Comparison of ENCODE assay signal across 16 cellular contexts in genomic region chr9:81384911-81385310, GRCh38.
DNase-seq lines count a peak whose midpoint lies in the region; ATAC-seq and TF ChIP-seq lines count a peak whose summit lies in the region.
"Had no signal": no experiment of that assay in that cellular context is flagged by ENCODE, and none has a peak within 500 bp of the region (broad histone marks: within the 10 kb centered on the region; RNA-seq: fewer than 3 reads in every experiment).

No MANE protein-coding gene starts in this region.

- intact Hi-C loops in CD4-positive, alpha-beta T cell (cut with DNase I, micrococcal nuclease) = no loop called here
- intact Hi-C loops in breast epithelium (cut with DNase I; ENCODE audit: low total_unique reads) = no loop called here

- no peaks in the 10 kb centered on the region for H3K36me3 ChIP-seq in SK-N-SH (replicated peaks in 1 of 2; ENCODE audit: control insufficient read depth in 1 of 2, insufficient read depth in 2 of 2, low read length in 1 of 2)
- no peaks in the 10 kb centered on the region for H3K36me3 ChIP-seq in mesendoderm (ENCODE audit: control insufficient read depth, insufficient read depth, low read length)
- no peaks in the 10 kb centered on the region for H3K36me3 ChIP-seq in breast epithelium

- TF ChIP-seq RAD21 in SK-N-SH (IDR thresholded peaks at IDR 0.05; ENCODE audit: low read length) = no peak

- no peak for TF ChIP-seq CTCF in SK-N-SH (IDR thresholded peaks at IDR 0.05)
- TF ChIP-seq CTCF in CD4-positive, alpha-beta T cell (IDR thresholded peaks at IDR 0.05) = no peak
- no peak for TF ChIP-seq CTCF in breast epithelium (IDR thresholded peaks at IDR 0.05)

- H2BK120ac ChIP-seq in mesendoderm (ENCODE audit: low read depth, low read length) = no peak overlapping the region

- 50% methylated on average over 3 of the region's 3 CpGs for WGBS in SK-N-SH (ENCODE audit: low lambda C conversion rate)
- no CpG with 5 or more reads among the region's 3 CpGs for WGBS in mesendoderm (ENCODE audit: extremely low coverage, insufficient coverage, low lambda C conversion rate)

- H2AFZ ChIP-seq in SK-N-SH (ENCODE audit: low read depth) = no peak overlapping the region
- H2AFZ ChIP-seq: GM23248 had no signal

- H3K9me3 ChIP-seq in SK-N-SH (no peaks in the 10 kb centered on the region), breast epithelium (no peaks in the 10 kb centered on the region)
- no peaks in the 10 kb centered on the region for H3K9me3 ChIP-seq in CD4-positive, alpha-beta T cell (ENCODE audit: control insufficient read depth, low read length)
- H3K9me3 ChIP-seq: Caco-2 had no signal

- H3K4me1 ChIP-seq in SK-N-SH (ENCODE audit: control insufficient read depth in 1 of 2, insufficient read depth in 2 of 2, low read depth in 1 of 2, low read length in 1 of 2) (peaks cover 5% of the 10 kb centered on the region in 2 experiments; a peak in 1 of 4 replicates), mesendoderm (ENCODE audit: control insufficient read depth, low read depth, low read length) (peaks cover 6% of the 10 kb centered on the region), breast epithelium (no peaks in the 10 kb centered on the region)

- no peaks in the 10 kb centered on the region for H3K9me2 ChIP-seq in SK-N-SH

- H3K79me1 ChIP-seq in mesendoderm (ENCODE audit: low read length) = no peaks in the 10 kb centered on the region

- H3K4me3 ChIP-seq in SK-N-SH (ENCODE audit: low read depth in 2 of 2, low read length in 1 of 2) (no peak overlapping the region), mesendoderm (ENCODE audit: low read length) (no peak overlapping the region), breast epithelium (no peak overlapping the region)
- H3K4me3 ChIP-seq: GM23248 had no signal

- H3K4ac ChIP-seq in mesendoderm (ENCODE audit: low read depth, low read length) = no peak overlapping the region

- H3K27ac Mint-ChIP-seq in CD4-positive, alpha-beta T cell = no peak overlapping the region
- H3K27ac Mint-ChIP-seq: CD14-positive monocyte; CD8-positive, alpha-beta memory T cell had no signal

- H3K4me2 ChIP-seq in SK-N-SH (no peak overlapping the region), mesendoderm (ENCODE audit: low read length) (no peak overlapping the region)

- no peaks in the 10 kb centered on the region for H3K27me3 Mint-ChIP-seq in CD4-positive, alpha-beta T cell

- TF ChIP-seq EP300 in SK-N-SH (IDR thresholded peaks at IDR 0.05; ENCODE audit: borderline replicate concordance in 1 of 2, low read depth in 1 of 2, low read length in 1 of 2) = peak in 1 of 2 experiments; percentile 86; a peak in 2 of 4 replicates

- H3K4me1 Mint-ChIP-seq in CD4-positive, alpha-beta T cell (ENCODE audit: low read depth) = no peaks in the 10 kb centered on the region
- H3K4me1 Mint-ChIP-seq: CD14-positive monocyte; CD8-positive, alpha-beta memory T cell had no signal

- H3F3A ChIP-seq in SK-N-SH (replicated peaks; ENCODE audit: insufficient read depth) = peaks cover 5% of the 10 kb centered on the region

- no peak overlapping the region for H3K4me3 Mint-ChIP-seq in CD4-positive, alpha-beta T cell
- H3K4me3 Mint-ChIP-seq: CD14-positive monocyte; CD8-positive, alpha-beta memory T cell had no signal

- H3K27ac ChIP-seq in SK-N-SH (ENCODE audit: low read depth in 2 of 2, low read length in 1 of 2) = peak overlapping the region in 1 of 2 experiments; percentile 53; a peak in 1 of 4 replicates
- no peak overlapping the region for H3K27ac ChIP-seq in mesendoderm (ENCODE audit: low read depth, low read length)
- H3K27ac ChIP-seq in CD4-positive, alpha-beta T cell (ENCODE audit: low read depth, low read length) = no peak overlapping the region
- H3K27ac ChIP-seq in breast epithelium = no peak overlapping the region
- H3K27ac ChIP-seq: GM23248 had no signal

- H2BK5ac ChIP-seq in mesendoderm (ENCODE audit: low read length) = no peak overlapping the region

- DNase-seq in NCI-H748 (lab: John Stamatoyannopoulos, UW; ENCODE audit: unreplicated experiment) (peak; percentile 31), NCI-H748 treated with DMSO at 0.1 percent for 48 hours (lab: John Stamatoyannopoulos, UW) (no peak), SK-N-SH (peak; percentile 30), mesendoderm (peak; percentile 91), breast epithelium (ENCODE audit: low spot score in 2 of 2) (no peak), middle frontal gyrus (ENCODE audit: extremely low spot score, low spot score) (no peak)
- DNase-seq in CD4-positive, alpha-beta T cell = no peak
- DNase-seq: ACHN; Caco-2; CD8-positive, alpha-beta memory T cell; DMS79; GM23248 had no signal

- H3K56ac ChIP-seq in mesendoderm (ENCODE audit: low read length) = no peak overlapping the region

- no peak overlapping the region for H2BK15ac ChIP-seq in mesendoderm (replicated peaks; ENCODE audit: low read depth)

- H4K5ac ChIP-seq in mesendoderm (ENCODE audit: low read length) = no peak overlapping the region

- H3K18ac ChIP-seq in mesendoderm (ENCODE audit: low read length) = no peak overlapping the region

- H3K9ac ChIP-seq in SK-N-SH (no peak overlapping the region), mesendoderm (ENCODE audit: low read length) (no peak overlapping the region)
- H3K9ac ChIP-seq: GM23248 had no signal

- no peak for TF ChIP-seq POLR2A in breast epithelium (IDR thresholded peaks at IDR 0.05)

- H2AK5ac ChIP-seq in mesendoderm (ENCODE audit: low read length) = no peak overlapping the region

- H4K20me1 ChIP-seq in SK-N-SH (ENCODE audit: insufficient read depth) = no peaks in the 10 kb centered on the region

- H3K9me3 Mint-ChIP-seq in CD4-positive, alpha-beta T cell = peaks cover 2% of the 10 kb centered on the region

- H3K36me3 Mint-ChIP-seq in CD4-positive, alpha-beta T cell (ENCODE audit: low read depth) = no peaks in the 10 kb centered on the region
- H3K36me3 Mint-ChIP-seq: CD14-positive monocyte; CD8-positive, alpha-beta memory T cell had no signal

- POLR2A ChIA-PET in SK-N-SH (lab: Yijun Ruan, JAX) = no interaction called here
- POLR2A ChIA-PET in CD4-positive, alpha-beta T cell (lab: Charles Lee) = no interaction called here

- no peak overlapping the region for H3K23ac ChIP-seq in mesendoderm (ENCODE audit: low read length)

- H3K27me3 ChIP-seq in SK-N-SH (ENCODE audit: insufficient read depth) (no peaks in the 10 kb centered on the region), mesendoderm (ENCODE audit: insufficient read depth, low read length, poor library complexity) (no peaks in the 10 kb centered on the region), breast epithelium (no peaks in the 10 kb centered on the region)
- no peaks in the 10 kb centered on the region for H3K27me3 ChIP-seq in CD4-positive, alpha-beta T cell (ENCODE audit: control insufficient read depth, insufficient read depth, low read length)

- H3K79me2 ChIP-seq in SK-N-SH (ENCODE audit: insufficient read depth) = no peaks in the 10 kb centered on the region
- H3K79me2 ChIP-seq in mesendoderm (ENCODE audit: control insufficient read depth, insufficient read depth, low read length) = no peaks in the 10 kb centered on the region

- CTCF ChIA-PET in SK-N-SH (lab: Yijun Ruan, JAX) = no interaction called here
- CTCF ChIA-PET in CD4-positive, alpha-beta T cell (lab: Charles Lee) = no interaction called here

- no peak overlapping the region for H4K8ac ChIP-seq in mesendoderm (ENCODE audit: low read depth, low read length)

- ATAC-seq in CD4-positive, alpha-beta T cell (ENCODE audit: poor library complexity) = no peak
- ATAC-seq in GM19351 (IDR thresholded peaks at IDR 0.05; ENCODE audit: unreplicated experiment) = no peak
- ATAC-seq: HCT116, HepG2 had no signal

TF ChIP-seq in SK-N-SH, 30 proteins besides CTCF, POLR2A, EP300 and RAD21:
- TF ChIP-seq FOXJ3 (CRISPR knock-in tag; IDR thresholded peaks at IDR 0.05) (0 out of 2 replicates have a peak, but pooled peaks have one; percentile 22), MXI1 (IDR thresholded peaks at IDR 0.05; ENCODE audit: low read depth, low read length) (no peak), CHD2 (IDR thresholded peaks at IDR 0.05; ENCODE audit: low read length, partially characterized antibody) (peak; percentile 27), TAF1 (IDR thresholded peaks at IDR 0.05; ENCODE audit: borderline replicate concordance, low read depth, low read length) (no peak), TCF12 (IDR thresholded peaks at IDR 0.05) (peak; percentile 45), PBX3 (IDR thresholded peaks at IDR 0.05) (peak; percentile 39), ZBTB33 (IDR thresholded peaks at IDR 0.05; ENCODE audit: borderline replicate concordance, low read depth) (no peak), GATA2 (CRISPR knock-in tag; IDR thresholded peaks at IDR 0.05) (peak; percentile 91), RCOR1 (IDR thresholded peaks at IDR 0.05; ENCODE audit: low read length) (peak; percentile 71), GABPA (IDR thresholded peaks at IDR 0.05; ENCODE audit: low read depth) (no peak)
TF ChIP-seq in SK-N-SH: peak in this region for 6.

Comparison
In these comparisons a context has a peak if more than half of its experiments do, and no peak if none do; other contexts are left out.
1. DNase-seq: peak in NCI-H748 (single experiment), SK-N-SH (single experiment) and mesendoderm (single experiment); none in NCI-H748 treated with DMSO at 0.1 percent for 48 hours (single experiment), CD4-positive, alpha-beta T cell (0 of 10), breast epithelium (0 of 2) and middle frontal gyrus (single experiment).